26 cellular contexts compared by ENCODE assay signal in genomic region chr2:98940102-98940501, GRCh38.
"Had no signal": no experiment of that assay in that cellular context is flagged by ENCODE, and none has a peak within 500 bp of the region (broad histone marks: within the 10 kb centered on the region; RNA-seq: fewer than 3 reads in every experiment).

No MANE protein-coding gene starts in this region.

- DNase-seq: naive thymus-derived CD4-positive, alpha-beta T cell; nephron progenitor cell; nucleus accumbens; pancreas; right cardiac atrium; small intestine; stimulated activated CD4-positive, alpha-beta T cell treated with anti-CD3 and anti-CD28 coated beads, Interleukin-15, amount 100 ng/mL, for 24 hours; stimulated activated CD4-positive, alpha-beta T cell treated with anti-CD3 and anti-CD28 coated beads, Interleukin-2, amount 100 ng/mL, for 24 hours; stimulated activated CD4-positive, alpha-beta T cell treated with anti-CD3 and anti-CD28 coated beads, Interleukin-2, amount 100 ng/mL, for 48 hours; stimulated activated CD4-positive, alpha-beta T cell treated with anti-CD3 and anti-CD28 coated beads, Interleukin-4, amount 100 ng/mL, for 24 hours; stimulated activated naive B cell treated with anti-CD40 and anti-IgM and Interleukin-4, amounts not matched to agents 10 μg/mL and 1 μg/mL and 100 μg/mL, for 72 hours; stimulated activated naive CD4-positive, alpha-beta T cell treated with Interleukin-2 at 50 U/mL for 16 hours; stomach; thyroid gland; trophoblast cell; upper lobe of left lung had no signal

- H3K4me1 ChIP-seq: pancreas, prostate gland had no signal

- H3K27ac Mint-ChIP-seq: naive thymus-derived CD4-positive, alpha-beta T cell; natural killer cell treated with Interleukin-12 subunit alpha and Interleukin-12 subunit beta and Interleukin-15 and Interleukin-18, amount 100 ng/mL, for 72 hours; nephron progenitor cell; stimulated activated effector memory CD8-positive, alpha-beta T cell treated with anti-CD3 and anti-CD28 coated beads, Interleukin-12 subunit alpha, Interleukin-12 subunit beta, amount 100 ng/mL, for 72 hours; stimulated activated naive CD8-positive, alpha-beta T cell treated with anti-CD3 and anti-CD28 coated beads, Interleukin-15, Interleukin-2, amounts not matched to agents 100 ng/mL and 50 ng/mL, for 24 hours had no signal

- H3K27ac ChIP-seq: neutrophil, pancreas, prostate gland, stomach, thoracic aorta, thyroid gland, tibial nerve, upper lobe of left lung, vagina had no signal

- H3K4me3 ChIP-seq: pancreas, prostate gland, stomach, thoracic aorta, thyroid gland, tibial nerve, upper lobe of left lung, vagina had no signal

- ATAC-seq: naive thymus-derived CD4-positive, alpha-beta T cell; natural killer cell treated with Interleukin-12 subunit alpha and Interleukin-12 subunit beta and Interleukin-15 and Interleukin-18, amount 100 ng/mL, for 72 hours; pancreas; right cardiac atrium; sciatic nerve; stimulated activated effector memory CD8-positive, alpha-beta T cell treated with anti-CD3 and anti-CD28 coated beads, Interleukin-12 subunit alpha, Interleukin-12 subunit beta, amount 100 ng/mL, for 72 hours; stimulated activated naive B cell treated with anti-CD40 and anti-IgM and Interleukin-4, amounts not matched to agents 10 μg/mL and 1 μg/mL and 100 μg/mL, for 72 hours had no signal

- H3K9me3 ChIP-seq: neutrophil, pancreas, prostate gland, stomach, thoracic aorta, thyroid gland, tibial nerve, upper lobe of left lung, vagina had no signal

- H3K36me3 ChIP-seq: neutrophil, pancreas, prostate gland, stomach, thoracic aorta, thyroid gland, tibial nerve, upper lobe of left lung, vagina had no signal

- H3K36me3 Mint-ChIP-seq: naive thymus-derived CD4-positive, alpha-beta T cell; natural killer cell treated with Interleukin-12 subunit alpha and Interleukin-12 subunit beta and Interleukin-15 and Interleukin-18, amount 100 ng/mL, for 72 hours; stimulated activated effector memory CD8-positive, alpha-beta T cell treated with anti-CD3 and anti-CD28 coated beads, Interleukin-12 subunit alpha, Interleukin-12 subunit beta, amount 100 ng/mL, for 72 hours; stimulated activated naive B cell treated with anti-CD40 and anti-IgM and Interleukin-4, amounts not matched to agents 10 μg/mL and 1 μg/mL and 100 μg/mL, for 72 hours had no signal

- H3K9me3 Mint-ChIP-seq: natural killer cell treated with Interleukin-12 subunit alpha and Interleukin-12 subunit beta and Interleukin-15 and Interleukin-18, amount 100 ng/mL, for 72 hours; nephron progenitor cell; neural crest cell; stimulated activated effector memory CD8-positive, alpha-beta T cell treated with anti-CD3 and anti-CD28 coated beads, Interleukin-12 subunit alpha, Interleukin-12 subunit beta, amount 100 ng/mL, for 72 hours; stimulated activated naive B cell treated with anti-CD40 and anti-IgM and Interleukin-4, amounts not matched to agents 10 μg/mL and 1 μg/mL and 100 μg/mL, for 72 hours; stimulated activated naive CD8-positive, alpha-beta T cell treated with anti-CD3 and anti-CD28 coated beads, Interleukin-15, Interleukin-2, amounts not matched to agents 100 ng/mL and 50 ng/mL, for 24 hours had no signal

- H3K4me3 Mint-ChIP-seq: naive thymus-derived CD4-positive, alpha-beta T cell; natural killer cell treated with Interleukin-12 subunit alpha and Interleukin-12 subunit beta and Interleukin-15 and Interleukin-18, amount 100 ng/mL, for 72 hours; nephron progenitor cell; neural crest cell; stimulated activated effector memory CD8-positive, alpha-beta T cell treated with anti-CD3 and anti-CD28 coated beads, Interleukin-12 subunit alpha, Interleukin-12 subunit beta, amount 100 ng/mL, for 72 hours; stimulated activated naive B cell treated with anti-CD40 and anti-IgM and Interleukin-4, amounts not matched to agents 10 μg/mL and 1 μg/mL and 100 μg/mL, for 72 hours; stimulated activated naive CD8-positive, alpha-beta T cell treated with anti-CD3 and anti-CD28 coated beads, Interleukin-15, Interleukin-2, amounts not matched to agents 100 ng/mL and 50 ng/mL, for 24 hours had no signal
